Comparison of ENCODE assay signal across 18 cellular contexts in the genomic region with DNA sequence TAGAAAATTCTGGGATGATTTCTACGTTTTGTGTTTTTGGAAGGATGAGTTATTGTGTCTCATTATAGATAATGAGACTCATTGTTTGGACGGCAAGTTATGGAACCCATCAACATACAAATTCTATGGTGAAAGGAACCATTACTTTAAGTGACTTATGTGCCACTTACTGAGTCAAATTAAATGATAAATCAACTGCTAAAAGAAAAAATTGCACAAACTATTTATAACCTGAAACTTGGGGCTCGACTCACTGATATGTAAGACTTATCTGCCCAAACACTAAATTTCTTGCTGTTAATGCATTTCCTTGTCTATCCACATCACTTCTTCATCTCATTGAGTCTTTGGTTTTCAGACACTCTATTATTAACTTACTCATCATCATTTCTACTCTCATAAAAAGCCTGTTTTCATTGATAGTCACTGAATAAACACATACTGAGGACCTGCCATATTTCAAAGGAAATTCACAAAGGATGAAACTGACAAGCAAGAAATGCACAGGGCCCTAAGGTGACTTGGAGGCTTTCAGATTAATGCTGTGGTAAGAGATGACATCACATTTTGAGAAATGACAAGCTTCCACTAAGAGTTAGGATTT.
DNase-seq lines count a peak whose midpoint lies in the region; ATAC-seq and TF ChIP-seq lines count a peak whose summit lies in the region.
"Had no signal": no experiment of that assay in that cellular context is flagged by ENCODE, and none has a peak within 500 bp of the region (broad histone marks: within the 10 kb centered on the region; RNA-seq: fewer than 3 reads in every experiment).

No MANE protein-coding gene starts in this region.

- intact Hi-C loops in activated CD8-positive, alpha-beta T cell treated with anti-CD3 and anti-CD28 coated beads for 36 hours (cut with micrococcal nuclease) = no loop called here

- H3K27me3 Mint-ChIP-seq in mesothelial cell of epicardium (ENCODE audit: low read depth) = no peaks in the 10 kb centered on the region
- H3K27me3 Mint-ChIP-seq in activated CD8-positive, alpha-beta T cell treated with anti-CD3 and anti-CD28 coated beads for 36 hours = no peaks in the 10 kb centered on the region
- H3K27me3 Mint-ChIP-seq: CD4-positive, CD25-positive, alpha-beta regulatory T cell had no signal

- POLR2A ChIA-PET in activated CD8-positive, alpha-beta T cell treated with anti-CD3 and anti-CD28 coated beads for 36 hours (lab: Charles Lee) = no interaction called here
- POLR2A ChIA-PET in RWPE1 (lab: Yijun Ruan, JAX; ENCODE audit: low non-redundant PET) = no interaction called here

- peak overlapping the region; percentile 66 for H3K27ac Mint-ChIP-seq in mesothelial cell of epicardium
- no peak overlapping the region for H3K27ac Mint-ChIP-seq in activated CD8-positive, alpha-beta T cell treated with anti-CD3 and anti-CD28 coated beads for 36 hours
- H3K27ac Mint-ChIP-seq: CD4-positive, CD25-positive, alpha-beta regulatory T cell had no signal

- CTCF ChIA-PET in activated CD8-positive, alpha-beta T cell treated with anti-CD3 and anti-CD28 coated beads for 36 hours (lab: Charles Lee) = no interaction called here
- CTCF ChIA-PET in RWPE1 (lab: Yijun Ruan, JAX) = no interaction called here

- peaks cover 11% of the 10 kb centered on the region for H3K9me3 Mint-ChIP-seq in mesothelial cell of epicardium
- H3K9me3 Mint-ChIP-seq in activated CD8-positive, alpha-beta T cell treated with anti-CD3 and anti-CD28 coated beads for 36 hours = peaks cover 3% of the 10 kb centered on the region

- no peak for ATAC-seq in SK-N-SH treated with all-trans-retinoic acid at 6 μM for 48 hours
- no peak for ATAC-seq in activated CD8-positive, alpha-beta T cell treated with anti-CD3 and anti-CD28 coated beads for 36 hours
- ATAC-seq: GM12878, K562 had no signal

- peak; percentile 23 for DNase-seq in M059J (ENCODE audit: low read depth)
- no peak for DNase-seq in mesothelial cell of epicardium (ENCODE audit: low spot score in 2 of 2, unreplicated experiment in 2 of 2)
- DNase-seq in T1000 (lab: John Stamatoyannopoulos, UW) = no peak
- no peak for DNase-seq in activated CD8-positive, alpha-beta T cell treated with anti-CD3 and anti-CD28 coated beads for 36 hours
- DNase-seq in RWPE1 (ENCODE audit: low spot score) = no peak
- no peak for DNase-seq in MV-4-11 (lab: John Stamatoyannopoulos, UW)
- DNase-seq: ACHN; BE2C; C1 segment of cervical spinal cord; CD4-positive, CD25-positive, alpha-beta regulatory T cell; DMS79 treated with DMSO at 0.1 percent for 48 hours; GF-D8; GM23248; IMR-90 had no signal

- TF ChIP-seq CTCF in mesothelial cell of epicardium (IDR thresholded peaks at IDR 0.05; ENCODE audit: unreplicated experiment) (no peak), RWPE1 (conservative IDR thresholded peaks at IDR 0.05; ENCODE audit: low read depth) (no peak)
- TF ChIP-seq CTCF in activated CD8-positive, alpha-beta T cell treated with anti-CD3 and anti-CD28 coated beads for 36 hours (IDR thresholded peaks at IDR 0.05) = no peak

- peaks cover 17% of the 10 kb centered on the region for H3K4me1 Mint-ChIP-seq in mesothelial cell of epicardium
- H3K4me1 Mint-ChIP-seq in activated CD8-positive, alpha-beta T cell treated with anti-CD3 and anti-CD28 coated beads for 36 hours (ENCODE audit: low read depth) = no peaks in the 10 kb centered on the region
- H3K4me1 Mint-ChIP-seq: CD4-positive, CD25-positive, alpha-beta regulatory T cell had no signal

- no peak overlapping the region for H3K27ac ChIP-seq in RWPE1
- H3K27ac ChIP-seq: GM23248, HL-60 had no signal

- H3K4me3 Mint-ChIP-seq in mesothelial cell of epicardium = no peak overlapping the region
- H3K4me3 Mint-ChIP-seq in activated CD8-positive, alpha-beta T cell treated with anti-CD3 and anti-CD28 coated beads for 36 hours = no peak overlapping the region
- H3K4me3 Mint-ChIP-seq: CD4-positive, CD25-positive, alpha-beta regulatory T cell had no signal

- H3K36me3 Mint-ChIP-seq in mesothelial cell of epicardium = peaks cover 11% of the 10 kb centered on the region
- no peaks in the 10 kb centered on the region for H3K36me3 Mint-ChIP-seq in activated CD8-positive, alpha-beta T cell treated with anti-CD3 and anti-CD28 coated beads for 36 hours (ENCODE audit: low read depth)
- H3K36me3 Mint-ChIP-seq: CD4-positive, CD25-positive, alpha-beta regulatory T cell had no signal

TF ChIP-seq in SK-N-SH treated with all-trans-retinoic acid at 6 μM for 48 hours, 23 proteins besides CTCF, POLR2A, EP300 and RAD21:
- TF ChIP-seq, protein P1, sequence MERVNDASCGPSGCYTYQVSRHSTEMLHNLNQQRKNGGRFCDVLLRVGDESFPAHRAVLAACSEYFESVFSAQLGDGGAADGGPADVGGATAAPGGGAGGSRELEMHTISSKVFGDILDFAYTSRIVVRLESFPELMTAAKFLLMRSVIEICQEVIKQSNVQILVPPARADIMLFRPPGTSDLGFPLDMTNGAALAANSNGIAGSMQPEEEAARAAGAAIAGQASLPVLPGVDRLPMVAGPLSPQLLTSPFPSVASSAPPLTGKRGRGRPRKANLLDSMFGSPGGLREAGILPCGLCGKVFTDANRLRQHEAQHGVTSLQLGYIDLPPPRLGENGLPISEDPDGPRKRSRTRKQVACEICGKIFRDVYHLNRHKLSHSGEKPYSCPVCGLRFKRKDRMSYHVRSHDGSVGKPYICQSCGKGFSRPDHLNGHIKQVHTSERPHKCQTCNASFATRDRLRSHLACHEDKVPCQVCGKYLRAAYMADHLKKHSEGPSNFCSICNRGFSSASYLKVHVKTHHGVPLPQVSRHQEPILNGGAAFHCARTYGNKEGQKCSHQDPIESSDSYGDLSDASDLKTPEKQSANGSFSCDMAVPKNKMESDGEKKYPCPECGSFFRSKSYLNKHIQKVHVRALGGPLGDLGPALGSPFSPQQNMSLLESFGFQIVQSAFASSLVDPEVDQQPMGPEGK (CRISPR knock-in tag; IDR thresholded peaks at IDR 0.05; ENCODE audit: borderline replicate concordance) = 0 out of 2 replicates have a peak, but pooled peaks have one; percentile 26
- TF ChIP-seq RARB (CRISPR knock-in tag; IDR thresholded peaks at IDR 0.05) = no peak
- no peak for TF ChIP-seq ZFP3 (CRISPR knock-in tag; IDR thresholded peaks at IDR 0.05)
- TF ChIP-seq, protein P2, sequence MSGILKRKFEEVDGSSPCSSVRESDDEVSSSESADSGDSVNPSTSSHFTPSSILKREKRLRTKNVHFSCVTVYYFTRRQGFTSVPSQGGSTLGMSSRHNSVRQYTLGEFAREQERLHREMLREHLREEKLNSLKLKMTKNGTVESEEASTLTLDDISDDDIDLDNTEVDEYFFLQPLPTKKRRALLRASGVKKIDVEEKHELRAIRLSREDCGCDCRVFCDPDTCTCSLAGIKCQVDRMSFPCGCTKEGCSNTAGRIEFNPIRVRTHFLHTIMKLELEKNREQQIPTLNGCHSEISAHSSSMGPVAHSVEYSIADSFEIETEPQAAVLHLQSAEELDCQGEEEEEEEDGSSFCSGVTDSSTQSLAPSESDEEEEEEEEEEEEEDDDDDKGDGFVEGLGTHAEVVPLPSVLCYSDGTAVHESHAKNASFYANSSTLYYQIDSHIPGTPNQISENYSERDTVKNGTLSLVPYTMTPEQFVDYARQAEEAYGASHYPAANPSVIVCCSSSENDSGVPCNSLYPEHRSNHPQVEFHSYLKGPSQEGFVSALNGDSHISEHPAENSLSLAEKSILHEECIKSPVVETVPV (CRISPR knock-in tag; IDR thresholded peaks at IDR 0.05) = no peak
- TF ChIP-seq GLIS3 (CRISPR knock-in tag; IDR thresholded peaks at IDR 0.05) = no peak
- TF ChIP-seq TOX (CRISPR knock-in tag; IDR thresholded peaks at IDR 0.05; ENCODE audit: borderline replicate concordance) = no peak
- no peak for TF ChIP-seq ZNF565 (CRISPR knock-in tag; conservative IDR thresholded peaks at IDR 0.05; ENCODE audit: low read depth)
- TF ChIP-seq ZC3H10 (CRISPR knock-in tag; IDR thresholded peaks at IDR 0.05) = peak; percentile 51; the same call in 1 of the 2 replicates
- peak; percentile 97 for TF ChIP-seq ISL1 (CRISPR knock-in tag; IDR thresholded peaks at IDR 0.05)
- TF ChIP-seq, protein P3, sequence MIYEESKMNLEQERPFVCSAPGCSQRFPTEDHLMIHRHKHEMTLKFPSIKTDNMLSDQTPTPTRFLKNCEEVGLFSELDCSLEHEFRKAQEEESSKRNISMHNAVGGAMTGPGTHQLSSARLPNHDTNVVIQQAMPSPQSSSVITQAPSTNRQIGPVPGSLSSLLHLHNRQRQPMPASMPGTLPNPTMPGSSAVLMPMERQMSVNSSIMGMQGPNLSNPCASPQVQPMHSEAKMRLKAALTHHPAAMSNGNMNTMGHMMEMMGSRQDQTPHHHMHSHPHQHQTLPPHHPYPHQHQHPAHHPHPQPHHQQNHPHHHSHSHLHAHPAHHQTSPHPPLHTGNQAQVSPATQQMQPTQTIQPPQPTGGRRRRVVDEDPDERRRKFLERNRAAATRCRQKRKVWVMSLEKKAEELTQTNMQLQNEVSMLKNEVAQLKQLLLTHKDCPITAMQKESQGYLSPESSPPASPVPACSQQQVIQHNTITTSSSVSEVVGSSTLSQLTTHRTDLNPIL (CRISPR knock-in tag; IDR thresholded peaks at IDR 0.05; ENCODE audit: low read depth) = 0 out of 2 replicates have a peak, but pooled peaks have one; percentile 28
- TF ChIP-seq ZNF8 (CRISPR knock-in tag; IDR thresholded peaks at IDR 0.05) = no peak
- no peak for TF ChIP-seq OSR1 (CRISPR knock-in tag; IDR thresholded peaks at IDR 0.05)
- TF ChIP-seq ZFP30 (CRISPR knock-in tag; IDR thresholded peaks at IDR 0.05) = no peak
- TF ChIP-seq BACH2 (CRISPR knock-in tag; IDR thresholded peaks at IDR 0.05; ENCODE audit: borderline replicate concordance) = no peak
- 0 out of 2 replicates have a peak, but pooled peaks have one; percentile 14 for TF ChIP-seq TCF4 (CRISPR knock-in tag; IDR thresholded peaks at IDR 0.05; ENCODE audit: borderline replicate concordance)
- no peak for TF ChIP-seq ESRRG (CRISPR knock-in tag; IDR thresholded peaks at IDR 0.05)
TF ChIP-seq in SK-N-SH treated with all-trans-retinoic acid at 6 μM for 48 hours: peak in this region for 5.
